ENCODE assay signal across 13 cellular contexts in the genomic region with DNA sequence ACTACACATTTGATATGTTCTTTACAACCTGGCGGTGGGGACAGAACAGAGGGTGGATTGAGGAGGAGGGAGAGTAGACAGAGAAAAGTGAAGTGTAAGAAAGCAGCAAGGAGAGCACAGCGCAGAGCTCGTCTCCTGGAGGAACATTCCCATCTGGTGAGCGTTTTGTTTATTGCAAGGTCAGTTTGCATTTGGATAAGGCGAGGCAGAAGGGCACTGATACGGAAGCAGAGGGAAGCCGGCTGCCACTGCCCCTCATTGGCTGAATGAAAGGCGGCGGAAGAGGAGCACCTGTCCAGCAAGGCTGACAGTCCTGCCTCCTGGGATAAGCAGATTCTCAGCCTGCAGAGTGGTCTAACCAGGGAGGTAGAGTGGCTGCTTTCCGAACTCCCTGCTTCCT.
DNase-seq lines count a peak whose midpoint lies in the region; ATAC-seq and TF ChIP-seq lines count a peak whose summit lies in the region.
"Had no signal": no experiment of that assay in that cellular context is flagged by ENCODE, and none has a peak within 500 bp of the region (broad histone marks: within the 10 kb centered on the region; RNA-seq: fewer than 3 reads in every experiment).

No MANE protein-coding gene starts in this region.

- no peaks in the 10 kb centered on the region for H3K9me3 ChIP-seq in AG04450 (ENCODE audit: control insufficient read depth, insufficient read depth, low read length)
- H3K9me3 ChIP-seq in IMR-90 (ENCODE audit: control insufficient read depth, insufficient read depth, low read length), result no peaks in the 10 kb centered on the region; the same call in 1 of the 2 replicates
- no peaks in the 10 kb centered on the region for H3K9me3 ChIP-seq in endodermal cell (ENCODE audit: control insufficient read depth, low read length)
- no peaks in the 10 kb centered on the region for H3K9me3 ChIP-seq in mucosa of descending colon
- H3K9me3 ChIP-seq: Peyer's patch, tibial nerve had no signal

- H2AFZ ChIP-seq in IMR-90 (replicated peaks; ENCODE audit: low read length, poor library complexity), result no peak overlapping the region

- no peak overlapping the region for H4K5ac ChIP-seq in IMR-90 (ENCODE audit: low read depth, low read length)

- H3K4me1 Mint-ChIP-seq in endodermal cell, result no peaks in the 10 kb centered on the region

- H3K4me1 ChIP-seq in IMR-90 (ENCODE audit: control insufficient read depth, insufficient read depth, low read length), result peaks cover 2% of the 10 kb centered on the region; the same call in 1 of the 2 replicates
- no peaks in the 10 kb centered on the region for H3K4me1 ChIP-seq in endodermal cell (ENCODE audit: control insufficient read depth, insufficient read depth, low read length)
- peaks cover 3% of the 10 kb centered on the region for H3K4me1 ChIP-seq in mucosa of descending colon (ENCODE audit: low read depth)
- H3K4me1 ChIP-seq: Peyer's patch, tibial nerve had no signal

- H3K4me2 ChIP-seq in IMR-90 (ENCODE audit: low read depth, low read length), result no peak overlapping the region

- H4K91ac ChIP-seq in IMR-90 (ENCODE audit: insufficient read depth, low read depth, low read length), result peak overlapping the region; percentile 18; the same call in 1 of the 2 replicates

- ATAC-seq in IMR-90 (ENCODE audit: low read depth), result peak; percentile 81
- peak; percentile 73 for ATAC-seq in mucosa of descending colon
- ATAC-seq in GM18861 (IDR thresholded peaks at IDR 0.05; ENCODE audit: unreplicated experiment), result no peak

- H2AK9ac ChIP-seq in IMR-90 (replicated peaks; ENCODE audit: low read depth, low read length, poor library complexity), result no peak overlapping the region

- H3K36me3 ChIP-seq in IMR-90 (ENCODE audit: control insufficient read depth, insufficient read depth, low read length) (peaks cover 15% of the 10 kb centered on the region), endodermal cell (ENCODE audit: control insufficient read depth, insufficient read depth, low read length) (no peaks in the 10 kb centered on the region), mucosa of descending colon (ENCODE audit: low read depth) (no peaks in the 10 kb centered on the region)
- H3K36me3 ChIP-seq: Peyer's patch had no signal

- no peak overlapping the region for H2AK5ac ChIP-seq in IMR-90 (ENCODE audit: low read depth, low read length)

- H3K9me3 Mint-ChIP-seq in endodermal cell, result peaks cover 46% of the 10 kb centered on the region

- H3K27ac Mint-ChIP-seq in endodermal cell, result no peak overlapping the region
- H3K27ac Mint-ChIP-seq: activated T-helper 1 cell treated with anti-CD3 and anti-CD28 coated beads, Interleukin-12 subunit alpha, Interleukin-12 subunit beta, Interleukin-2, Interleukin-4 antibody, amounts not matched to agents 30 ng/mL and 10 ng/mL and 1 ng/mL, durations not matched to agents 14 hours and 24 hours and 36 hours had no signal

- intact Hi-C loops in IMR-90 (cut with micrococcal nuclease) (loop anchor here (1.0 to 5.0 kb wide), 5 partner anchors 215 to 865 kb away; a partner anchor contains a TSS), mucosa of descending colon (cut with DNase I, micrococcal nuclease) (no loop called here)

- in situ Hi-C loops in IMR-90 (cut with MboI; ENCODE audit: low sequenced_read_pairs), result loop anchor here (10.0 kb wide), 2 partner anchors 718 to 858 kb away; no protein-coding TSS in a partner anchor

- TF ChIP-seq RAD21 in IMR-90 (IDR thresholded peaks at IDR 0.05; ENCODE audit: low read length), result peak; percentile 63

- dilution Hi-C loops in IMR-90 (cut with HindIII; ENCODE audit: low sequenced_read_pairs, unreplicated experiment), result no loop called here

- no peaks in the 10 kb centered on the region for H3K27me3 Mint-ChIP-seq in endodermal cell (ENCODE audit: insufficient read depth)
- H3K27me3 Mint-ChIP-seq: CD4-positive, CD25-positive, alpha-beta regulatory T cell had no signal

- no peak overlapping the region for H3K4me3 Mint-ChIP-seq in endodermal cell
- H3K4me3 Mint-ChIP-seq: activated T-helper 1 cell treated with anti-CD3 and anti-CD28 coated beads, Interleukin-12 subunit alpha, Interleukin-12 subunit beta, Interleukin-2, Interleukin-4 antibody, amounts not matched to agents 30 ng/mL and 10 ng/mL and 1 ng/mL, durations not matched to agents 14 hours and 24 hours and 36 hours; CD4-positive, CD25-positive, alpha-beta regulatory T cell had no signal

- peaks cover 18% of the 10 kb centered on the region for H3K36me3 Mint-ChIP-seq in endodermal cell (ENCODE audit: low read depth)

- H2BK5ac ChIP-seq in IMR-90 (ENCODE audit: low read depth, low read length, poor library complexity, severe bottlenecking), result no peak overlapping the region

- TF ChIP-seq CTCF in AG04450 (IDR thresholded peaks at IDR 0.05; ENCODE audit: low read depth, low read length), result peak; percentile 41; the same call in 1 of the 2 replicates
- peak; percentile 49 for TF ChIP-seq CTCF in IMR-90 (conservative IDR thresholded peaks at IDR 0.05; ENCODE audit: low read depth, low read length)
- peak; percentile 43 for TF ChIP-seq CTCF in endodermal cell (conservative IDR thresholded peaks at IDR 0.05)
- TF ChIP-seq CTCF in mucosa of descending colon (IDR thresholded peaks at IDR 0.05), result no peak

- H3K23ac ChIP-seq in IMR-90 (ENCODE audit: low read depth, low read length), result no peak overlapping the region

- H3K27me3 ChIP-seq in AG04450 (ENCODE audit: control insufficient read depth, insufficient read depth, low read length) (no peaks in the 10 kb centered on the region), IMR-90 (ENCODE audit: control insufficient read depth, insufficient read depth, low read length) (no peaks in the 10 kb centered on the region), endodermal cell (ENCODE audit: control insufficient read depth, insufficient read depth, low read length, poor library complexity, severe bottlenecking) (no peaks in the 10 kb centered on the region)
- H3K27me3 ChIP-seq: Peyer's patch, tibial nerve had no signal

- no peak overlapping the region for H2BK15ac ChIP-seq in IMR-90 (ENCODE audit: low read depth, low read length)

- TF ChIP-seq POLR2A in IMR-90 (IDR thresholded peaks at IDR 0.05; ENCODE audit: low read depth, low read length), result no peak

- 0 out of 2 replicates have a peak overlapping the region, but pooled peaks have one; percentile 18 for H2BK20ac ChIP-seq in IMR-90 (ENCODE audit: low read depth, low read length)

- POLR2A ChIA-PET in AG04450 (lab: Yijun Ruan, JAX), result no interaction called here
- POLR2A ChIA-PET in IMR-90 (lab: Charles Lee; ENCODE audit: unreplicated experiment), result no interaction called here

- peak overlapping the region; percentile 40; the same call in 1 of the 2 replicates for H2BK120ac ChIP-seq in IMR-90 (ENCODE audit: low read depth, low read length)

- H4K20me1 ChIP-seq in IMR-90 (ENCODE audit: insufficient read depth, low read length), result no peaks in the 10 kb centered on the region

- 23% methylated on average over 6 of the region's 10 CpGs; no CpG with 5 or more reads in 1 of the 2 experiments for WGBS in IMR-90 (ENCODE audit: extremely low coverage in 2 of 2, insufficient read length in 1 of 2), 2 experiments
- 73% methylated on average over 10 of the region's 10 CpGs; no CpG with 5 or more reads in 1 of the 2 experiments for WGBS in endodermal cell (ENCODE audit: insufficient coverage in 1 of 2, insufficient read length in 1 of 2), 2 experiments

- H3K4me3 ChIP-seq in AG04450 (ENCODE audit: low read depth, low read length), result no peak overlapping the region
- no peak overlapping the region for H3K4me3 ChIP-seq in IMR-90 (ENCODE audit: insufficient read depth, low read depth, low read length)
- H3K4me3 ChIP-seq in endodermal cell (ENCODE audit: low read length), result no peak overlapping the region
- no peak overlapping the region for H3K4me3 ChIP-seq in mucosa of descending colon
- H3K4me3 ChIP-seq: Peyer's patch, tibial nerve had no signal

- peak overlapping the region; percentile 34 for H3K4ac ChIP-seq in IMR-90 (ENCODE audit: low read depth, low read length)

- no peak overlapping the region for H3K14ac ChIP-seq in IMR-90 (replicated peaks; ENCODE audit: low read depth, low read length)

- no peak for DNase-seq in AG04450 (ENCODE audit: low read depth, low spot score)
- peak; percentile 61 for DNase-seq in IMR-90
- DNase-seq in endodermal cell, result peak; percentile 47
- DNase-seq in mucosa of descending colon, result peak in 2 of 3 donors; percentile 46 to 51
- DNase-seq in T-helper 2 cell, result no peak
- DNase-seq in substantia nigra (lab: John Stamatoyannopoulos, UW), result no peak
- no peak for DNase-seq in NCI-H446 (lab: John Stamatoyannopoulos, UW)
- DNase-seq: CD4-positive, CD25-positive, alpha-beta regulatory T cell; NCI-H187; Peyer's patch had no signal

- no peak overlapping the region for H4K8ac ChIP-seq in IMR-90 (ENCODE audit: low read depth in 2 of 2, low read length in 2 of 2)

- H3K27ac ChIP-seq in AG04450 (ENCODE audit: low read depth, low read length), result no peak overlapping the region
- no peak overlapping the region for H3K27ac ChIP-seq in IMR-90 (ENCODE audit: insufficient read depth, low read length)
- H3K27ac ChIP-seq in endodermal cell (ENCODE audit: low read depth, low read length), result no peak overlapping the region
- no peak overlapping the region for H3K27ac ChIP-seq in substantia nigra (ENCODE audit: low read depth, low read length, poor library complexity, severe bottlenecking)
- H3K27ac ChIP-seq: Peyer's patch, tibial nerve had no signal

- BruUV-seq in IMR-90 (replicated peaks; lab: Mats Ljungman, UMichigan), result no TSS peak

- no peak overlapping the region for H3K18ac ChIP-seq in IMR-90 (ENCODE audit: low read depth, low read length)

- H3K9ac ChIP-seq in IMR-90 (ENCODE audit: low read depth, low read length) (no peak overlapping the region), endodermal cell (ENCODE audit: extremely low read depth, low read length, poor library complexity, severe bottlenecking) (no peak overlapping the region)

- H3K56ac ChIP-seq in IMR-90 (ENCODE audit: extremely low read depth, insufficient read depth, low read length), result no peak overlapping the region

- H3K9me1 ChIP-seq in IMR-90 (ENCODE audit: insufficient read depth, low read length), result peaks cover 13% of the 10 kb centered on the region

- CTCF ChIA-PET in AG04450 (lab: Charles Lee), result interaction anchor here (0.9 kb wide), 1 partner anchor 865 kb away, joined by 3 read pairs; no protein-coding TSS in a partner anchor
- CTCF ChIA-PET in IMR-90 (lab: Yijun Ruan, JAX), result no interaction called here

- peaks cover 0 to 51% of the 10 kb centered on the region in 2 experiments; a peak in 3 of 4 replicates for H3K79me1 ChIP-seq in IMR-90 (ENCODE audit: low read depth in 1 of 2, low read length in 2 of 2)

TF ChIP-seq in IMR-90, 13 proteins besides CTCF, POLR2A, EP300 and RAD21:
- TF ChIP-seq MXI1 (IDR thresholded peaks at IDR 0.05; ENCODE audit: borderline replicate concordance, low read depth, low read length) (no peak), SMC3 (IDR thresholded peaks at IDR 0.05; ENCODE audit: low read depth, low read length) (peak; percentile 47; the same call in 1 of the 2 replicates), CHD1 (IDR thresholded peaks at IDR 0.05; ENCODE audit: low read depth, low read length) (no peak), MAFK (IDR thresholded peaks at IDR 0.05; ENCODE audit: low read depth, low read length) (no peak)

Comparison
In these comparisons a context has a peak if more than half of its experiments do, and no peak if none do; other contexts are left out.
1. DNase-seq: peak in IMR-90 (single experiment), endodermal cell (single experiment) and mucosa of descending colon (2 of 3); none in AG04450 (single experiment), T-helper 2 cell (0 of 5), substantia nigra (0 of 49) and NCI-H446 (0 of 2).